Comparison of ENCODE assay signal across 21 cellular contexts in the genomic region with DNA sequence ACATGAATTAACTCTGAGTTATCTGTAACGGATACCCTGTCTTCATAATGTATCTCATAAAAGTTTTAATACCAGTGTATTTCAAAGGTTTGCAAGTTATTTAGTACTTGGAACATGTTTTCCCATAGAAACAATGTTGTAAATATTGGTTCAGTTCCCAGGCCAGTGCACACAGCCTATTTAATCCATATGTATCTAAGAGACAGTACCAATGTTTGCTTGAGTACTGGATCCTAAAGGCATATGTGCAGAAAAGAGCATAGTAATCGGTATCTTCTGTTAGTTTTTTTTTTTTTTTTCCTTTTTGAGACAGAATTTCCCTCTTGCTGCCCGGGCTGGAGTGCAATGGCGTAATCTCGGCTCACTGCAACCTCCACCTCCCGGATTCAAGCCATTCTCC. TPM values are rescaled to one million over a fixed set of nuclear protein-coding genes. Genes with fewer than 3 reads are reported as not detected.
"Had no signal": no experiment of that assay in that cellular context is flagged by ENCODE, and none has a peak within 500 bp of the region (broad histone marks: within the 10 kb centered on the region; RNA-seq: fewer than 3 reads in every experiment).

No MANE protein-coding gene starts in this region.

- H3K9ac ChIP-seq: SK-N-SH had no signal

- H3K27ac ChIP-seq: RWPE1 had no signal

- H3K9me3 ChIP-seq: SK-N-SH had no signal

- H3K4me3 Mint-ChIP-seq: T-cell had no signal

- H3K36me3 Mint-ChIP-seq: T-cell had no signal

- H3K4me2 ChIP-seq: SK-N-SH had no signal

- DNase-seq: KBM-7, MM.1S, NCI-H1105, NCI-H1417, NCI-H1436 treated with DMSO at 0.1 percent for 48 hours, NCI-H1694, NCI-H1930, NCI-H2107, NCI-H2227 treated with DMSO at 0.1 percent for 48 hours, NCI-H524, NCI-H526 treated with DMSO at 0.1 percent for 48 hours, NCI-H748 treated with DMSO at 0.1 percent for 48 hours, PC-3, SHP77, SK-N-SH, SW 1271, T-cell had no signal

- H3K27me3 Mint-ChIP-seq: T-cell had no signal

- H3K27ac Mint-ChIP-seq: T-cell had no signal

- ATAC-seq: Panc1, PC-3, T-cell had no signal

- H3K9me2 ChIP-seq: SK-N-SH had no signal

- H3K4me1 Mint-ChIP-seq: T-cell had no signal

RNA-seq across cellular contexts. Expression of a gene that starts 46.1 kb away (rescaled TPM):
- total RNA-seq: HT-29, NCI-H460 had no signal
